Comparison of ENCODE assay signal across 9 cellular contexts in genomic region chr9:121399883-121400607, GRCh38. TPM values are rescaled to one million over a fixed set of nuclear protein-coding genes. Genes with fewer than 3 reads are reported as not detected.
DNase-seq lines count a peak whose midpoint lies in the region; ATAC-seq, FAIRE-seq and TF ChIP-seq lines count a peak whose summit lies in the region.
"Had no signal": no experiment of that assay in that cellular context is flagged by ENCODE, and none has a peak within 500 bp of the region (broad histone marks: within the 10 kb centered on the region; RNA-seq: fewer than 3 reads in every experiment).

No MANE protein-coding gene starts in this region.

- H3K36me3 Mint-ChIP-seq in HFFc6 (ENCODE audit: low read depth) = peaks cover 23% of the 10 kb centered on the region
- H3K36me3 Mint-ChIP-seq: T-cell had no signal

- peak; percentile 100 for FAIRE-seq in islet of Langerhans (lab: Jason Lieb, UNC)

- peak; percentile 37 for DNase-seq in D341Med (ENCODE audit: low spot score)
- DNase-seq in HFFc6 = peak; percentile 78
- peak; percentile 81 for DNase-seq in NCI-H69 (lab: John Stamatoyannopoulos, UW)
- DNase-seq in brain microvascular endothelial cell = peak; percentile 53
- DNase-seq in testis = no peak

- H3K36me3 ChIP-seq in brain microvascular endothelial cell (replicated peaks) = no peaks in the 10 kb centered on the region
- H3K36me3 ChIP-seq in testis (ENCODE audit: low read depth, missing control alignments) = no peaks in the 10 kb centered on the region

- peak overlapping the region; percentile 31; the same call in 1 of the 2 replicates for H3K4me3 Mint-ChIP-seq in HFFc6
- H3K4me3 Mint-ChIP-seq: T-cell had no signal

- H3K4me1 Mint-ChIP-seq in HFFc6 (ENCODE audit: low read depth) = peaks cover 44% of the 10 kb centered on the region
- H3K4me1 Mint-ChIP-seq: T-cell had no signal

- H3K27ac Mint-ChIP-seq in HFFc6 = peak overlapping the region; percentile 89
- H3K27ac Mint-ChIP-seq: T-cell had no signal

- no peaks in the 10 kb centered on the region for H3K9me3 ChIP-seq in testis

- H3K27me3 ChIP-seq in brain microvascular endothelial cell (replicated peaks) (no peaks in the 10 kb centered on the region), testis (no peaks in the 10 kb centered on the region)

- TF ChIP-seq POLR2A in testis (IDR thresholded peaks at IDR 0.05) = no peak

- TF ChIP-seq CTCF in HFFc6 (IDR thresholded peaks at IDR 0.05) (peak; percentile 92), brain microvascular endothelial cell (IDR thresholded peaks at IDR 0.05; ENCODE audit: low read depth, low read length, missing control alignments) (peak; percentile 20), testis (IDR thresholded peaks at IDR 0.05) (peak; percentile 67 to 78 (median 78))

- H3K4me3 ChIP-seq in brain microvascular endothelial cell (ENCODE audit: low read depth, low read length) = no peak overlapping the region
- no peak overlapping the region for H3K4me3 ChIP-seq in testis

- WGBS in testis, 2 donors = 24 to 27% methylated on average over 9 of the region's 9 CpGs

- no peak for ATAC-seq in GM19455 (IDR thresholded peaks at IDR 0.05; ENCODE audit: unreplicated experiment)
- no peak for ATAC-seq in HG03457 (IDR thresholded peaks at IDR 0.05; ENCODE audit: unreplicated experiment)

- peaks cover 17% of the 10 kb centered on the region for H3K9me3 Mint-ChIP-seq in HFFc6
- H3K9me3 Mint-ChIP-seq: T-cell had no signal

- in situ Hi-C loops in brain microvascular endothelial cell (cut with HindIII; ENCODE audit: low pct_ligation_motif_present, low sequenced_read_pairs) = no loop called here

- H3K4me1 ChIP-seq in testis = no peaks in the 10 kb centered on the region

- intact Hi-C loops in testis (cut with DNase I; ENCODE audit: low total_unique reads) = loop anchor here (10.0 kb wide), 1 partner anchor 185 kb away; no protein-coding TSS in a partner anchor

- H3K27me3 Mint-ChIP-seq in HFFc6 (ENCODE audit: insufficient read depth) = peaks cover 2% of the 10 kb centered on the region; the same call in 1 of the 2 replicates

- H3K27ac ChIP-seq in brain microvascular endothelial cell (peak overlapping the region; percentile 22), testis (no peak overlapping the region)

RNA-seq across cellular contexts. Expression of gene STOM, which starts 30.0 kb away (rescaled TPM):
- 100 to 1,000 TPM in 5 of 6 experiments, 10 to 100 TPM in 1; 85.4 to 151 (median 138) TPM for total RNA-seq in HFFc6 (2021; fragmentation: NEBNext Ultra II Directional; extraction: Animal tissue kit (Norgen Biotek cat#: 25700))
- 10 to 100 TPM; 49.7 to 53.6 TPM for total RNA-seq in testis
- 82.3 TPM for polyA plus RNA-seq in testis (ENCODE audit: insufficient read depth, low read depth, low replicate concordance)

Comparison
In these comparisons a context has a peak if more than half of its experiments do, and no peak if none do; other contexts are left out.
1. CTCF ChIP-seq: peak in every context shown above with its lines; median percentile 92 in HFFc6; 78 in testis; 20 in brain microvascular endothelial cell.